In the genomic region with DNA sequence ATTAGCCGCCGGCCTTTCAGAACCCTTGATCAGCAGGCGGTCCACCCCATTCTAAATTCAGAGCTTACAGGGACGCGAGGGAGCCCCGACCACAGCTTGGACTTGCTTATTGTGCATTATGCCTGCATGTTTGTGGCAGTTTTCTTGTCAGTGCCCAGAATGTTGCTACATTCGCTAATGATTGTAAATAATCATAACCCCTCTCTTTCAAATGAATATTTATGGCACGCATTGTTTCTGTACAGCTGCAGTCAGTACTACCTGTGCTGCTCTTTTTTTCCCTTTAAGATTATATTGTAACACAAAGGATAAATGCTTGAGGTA, we compare ENCODE assay signal across 1 cellular context.
TF ChIP-seq lines count a peak whose summit lies in the region.

No MANE protein-coding gene starts in this region.

TF ChIP-seq in HepG2, 621 proteins besides CTCF, POLR2A, EP300 and RAD21 (continues in another document):
- TF ChIP-seq ZNF589 (CRISPR knock-in tag; conservative IDR thresholded peaks at IDR 0.05): 0 out of 2 replicates have a peak, but pooled peaks have one; percentile 20
- TF ChIP-seq NR3C1 (CRISPR knock-in tag; IDR thresholded peaks at IDR 0.05): no peak
- TF ChIP-seq GATAD2A (CRISPR knock-in tag; IDR thresholded peaks at IDR 0.05): 0 out of 2 replicates have a peak, but pooled peaks have one; percentile 29
- TF ChIP-seq, protein P1, sequence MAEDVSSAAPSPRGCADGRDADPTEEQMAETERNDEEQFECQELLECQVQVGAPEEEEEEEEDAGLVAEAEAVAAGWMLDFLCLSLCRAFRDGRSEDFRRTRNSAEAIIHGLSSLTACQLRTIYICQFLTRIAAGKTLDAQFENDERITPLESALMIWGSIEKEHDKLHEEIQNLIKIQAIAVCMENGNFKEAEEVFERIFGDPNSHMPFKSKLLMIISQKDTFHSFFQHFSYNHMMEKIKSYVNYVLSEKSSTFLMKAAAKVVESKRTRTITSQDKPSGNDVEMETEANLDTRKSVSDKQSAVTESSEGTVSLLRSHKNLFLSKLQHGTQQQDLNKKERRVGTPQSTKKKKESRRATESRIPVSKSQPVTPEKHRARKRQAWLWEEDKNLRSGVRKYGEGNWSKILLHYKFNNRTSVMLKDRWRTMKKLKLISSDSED (CRISPR knock-in tag; IDR thresholded peaks at IDR 0.05): no peak
- no peak for TF ChIP-seq ZNF251 (CRISPR knock-in tag; IDR thresholded peaks at IDR 0.05)
- TF ChIP-seq, protein P2, sequence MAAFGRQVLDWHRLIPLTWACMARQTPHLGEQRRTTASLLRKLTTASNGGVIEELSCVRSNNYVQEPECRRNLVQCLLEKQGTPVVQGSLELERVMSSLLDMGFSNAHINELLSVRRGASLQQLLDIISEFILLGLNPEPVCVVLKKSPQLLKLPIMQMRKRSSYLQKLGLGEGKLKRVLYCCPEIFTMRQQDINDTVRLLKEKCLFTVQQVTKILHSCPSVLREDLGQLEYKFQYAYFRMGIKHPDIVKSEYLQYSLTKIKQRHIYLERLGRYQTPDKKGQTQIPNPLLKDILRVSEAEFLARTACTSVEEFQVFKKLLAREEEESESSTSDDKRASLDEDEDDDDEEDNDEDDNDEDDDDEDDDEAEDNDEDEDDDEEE (CRISPR knock-in tag; IDR thresholded peaks at IDR 0.05): peak; percentile 1; the same call in 1 of the 2 replicates
- no peak for TF ChIP-seq CHD2 (IDR thresholded peaks at IDR 0.05; ENCODE audit: low read depth, low read length)
- TF ChIP-seq, protein P3, sequence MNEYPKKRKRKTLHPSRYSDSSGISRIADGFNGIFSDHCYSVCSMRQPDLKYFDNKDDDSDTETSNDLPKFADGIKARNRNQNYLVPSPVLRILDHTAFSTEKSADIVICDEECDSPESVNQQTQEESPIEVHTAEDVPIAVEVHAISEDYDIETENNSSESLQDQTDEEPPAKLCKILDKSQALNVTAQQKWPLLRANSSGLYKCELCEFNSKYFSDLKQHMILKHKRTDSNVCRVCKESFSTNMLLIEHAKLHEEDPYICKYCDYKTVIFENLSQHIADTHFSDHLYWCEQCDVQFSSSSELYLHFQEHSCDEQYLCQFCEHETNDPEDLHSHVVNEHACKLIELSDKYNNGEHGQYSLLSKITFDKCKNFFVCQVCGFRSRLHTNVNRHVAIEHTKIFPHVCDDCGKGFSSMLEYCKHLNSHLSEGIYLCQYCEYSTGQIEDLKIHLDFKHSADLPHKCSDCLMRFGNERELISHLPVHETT (CRISPR knock-in tag; conservative IDR thresholded peaks at IDR 0.05): no peak
- TF ChIP-seq, protein P4, sequence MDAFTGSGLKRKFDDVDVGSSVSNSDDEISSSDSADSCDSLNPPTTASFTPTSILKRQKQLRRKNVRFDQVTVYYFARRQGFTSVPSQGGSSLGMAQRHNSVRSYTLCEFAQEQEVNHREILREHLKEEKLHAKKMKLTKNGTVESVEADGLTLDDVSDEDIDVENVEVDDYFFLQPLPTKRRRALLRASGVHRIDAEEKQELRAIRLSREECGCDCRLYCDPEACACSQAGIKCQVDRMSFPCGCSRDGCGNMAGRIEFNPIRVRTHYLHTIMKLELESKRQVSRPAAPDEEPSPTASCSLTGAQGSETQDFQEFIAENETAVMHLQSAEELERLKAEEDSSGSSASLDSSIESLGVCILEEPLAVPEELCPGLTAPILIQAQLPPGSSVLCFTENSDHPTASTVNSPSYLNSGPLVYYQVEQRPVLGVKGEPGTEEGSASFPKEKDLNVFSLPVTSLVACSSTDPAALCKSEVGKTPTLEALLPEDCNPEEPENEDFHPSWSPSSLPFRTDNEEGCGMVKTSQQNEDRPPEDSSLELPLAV (CRISPR knock-in tag; conservative IDR thresholded peaks at IDR 0.05; ENCODE audit: low read depth): no peak
- no peak for TF ChIP-seq ZNF766 (CRISPR knock-in tag; IDR thresholded peaks at IDR 0.05; ENCODE audit: borderline replicate concordance)
- no peak for TF ChIP-seq DNMT3B (CRISPR knock-in tag; conservative IDR thresholded peaks at IDR 0.05)
- TF ChIP-seq TSC22D2 (CRISPR knock-in tag; IDR thresholded peaks at IDR 0.05; ENCODE audit: borderline replicate concordance): no peak
- no peak for TF ChIP-seq ZNF713 (CRISPR knock-in tag; IDR thresholded peaks at IDR 0.05)
- TF ChIP-seq, protein P5, sequence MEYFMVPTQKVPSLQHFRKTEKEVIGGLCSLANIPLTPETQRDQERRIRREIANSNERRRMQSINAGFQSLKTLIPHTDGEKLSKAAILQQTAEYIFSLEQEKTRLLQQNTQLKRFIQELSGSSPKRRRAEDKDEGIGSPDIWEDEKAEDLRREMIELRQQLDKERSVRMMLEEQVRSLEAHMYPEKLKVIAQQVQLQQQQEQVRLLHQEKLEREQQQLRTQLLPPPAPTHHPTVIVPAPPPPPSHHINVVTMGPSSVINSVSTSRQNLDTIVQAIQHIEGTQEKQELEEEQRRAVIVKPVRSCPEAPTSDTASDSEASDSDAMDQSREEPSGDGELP (IDR thresholded peaks at IDR 0.05; ENCODE audit: borderline replicate concordance, low read depth): no peak
- TF ChIP-seq SOX6 (IDR thresholded peaks at IDR 0.05): no peak
- peak; percentile 3; the same call in 1 of the 2 replicates for TF ChIP-seq SOX6 (CRISPR knock-in tag; IDR thresholded peaks at IDR 0.05)
- no peak for TF ChIP-seq ZNF605 (CRISPR knock-in tag; IDR thresholded peaks at IDR 0.05)
- TF ChIP-seq, protein P6, sequence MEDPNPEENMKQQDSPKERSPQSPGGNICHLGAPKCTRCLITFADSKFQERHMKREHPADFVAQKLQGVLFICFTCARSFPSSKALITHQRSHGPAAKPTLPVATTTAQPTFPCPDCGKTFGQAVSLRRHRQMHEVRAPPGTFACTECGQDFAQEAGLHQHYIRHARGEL (CRISPR knock-in tag; IDR thresholded peaks at IDR 0.05): no peak
- no peak for TF ChIP-seq PAF1 (CRISPR knock-in tag; IDR thresholded peaks at IDR 0.05)
- TF ChIP-seq ZNF510 (CRISPR knock-in tag; IDR thresholded peaks at IDR 0.05; ENCODE audit: low read depth): no peak
- TF ChIP-seq NCOA1 (CRISPR knock-in tag; IDR thresholded peaks at IDR 0.05): no peak
- TF ChIP-seq, protein P7, sequence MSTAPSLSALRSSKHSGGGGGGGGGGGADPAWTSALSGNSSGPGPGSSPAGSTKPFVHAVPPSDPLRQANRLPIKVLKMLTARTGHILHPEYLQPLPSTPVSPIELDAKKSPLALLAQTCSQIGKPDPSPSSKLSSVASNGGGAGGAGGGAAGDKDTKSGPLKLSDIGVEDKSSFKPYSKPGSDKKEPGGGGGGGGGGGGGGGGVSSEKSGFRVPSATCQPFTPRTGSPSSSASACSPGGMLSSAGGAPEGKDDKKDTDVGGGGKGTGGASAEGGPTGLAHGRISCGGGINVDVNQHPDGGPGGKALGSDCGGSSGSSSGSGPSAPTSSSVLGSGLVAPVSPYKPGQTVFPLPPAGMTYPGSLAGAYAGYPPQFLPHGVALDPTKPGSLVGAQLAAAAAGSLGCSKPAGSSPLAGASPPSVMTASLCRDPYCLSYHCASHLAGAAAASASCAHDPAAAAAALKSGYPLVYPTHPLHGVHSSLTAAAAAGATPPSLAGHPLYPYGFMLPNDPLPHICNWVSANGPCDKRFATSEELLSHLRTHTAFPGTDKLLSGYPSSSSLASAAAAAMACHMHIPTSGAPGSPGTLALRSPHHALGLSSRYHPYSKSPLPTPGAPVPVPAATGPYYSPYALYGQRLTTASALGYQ (CRISPR knock-in tag; IDR thresholded peaks at IDR 0.05): no peak
- no peak for TF ChIP-seq SAP130 (CRISPR knock-in tag; IDR thresholded peaks at IDR 0.05; ENCODE audit: low read depth)
- no peak for TF ChIP-seq XBP1 (CRISPR knock-in tag; IDR thresholded peaks at IDR 0.05)
- TF ChIP-seq, protein P8, sequence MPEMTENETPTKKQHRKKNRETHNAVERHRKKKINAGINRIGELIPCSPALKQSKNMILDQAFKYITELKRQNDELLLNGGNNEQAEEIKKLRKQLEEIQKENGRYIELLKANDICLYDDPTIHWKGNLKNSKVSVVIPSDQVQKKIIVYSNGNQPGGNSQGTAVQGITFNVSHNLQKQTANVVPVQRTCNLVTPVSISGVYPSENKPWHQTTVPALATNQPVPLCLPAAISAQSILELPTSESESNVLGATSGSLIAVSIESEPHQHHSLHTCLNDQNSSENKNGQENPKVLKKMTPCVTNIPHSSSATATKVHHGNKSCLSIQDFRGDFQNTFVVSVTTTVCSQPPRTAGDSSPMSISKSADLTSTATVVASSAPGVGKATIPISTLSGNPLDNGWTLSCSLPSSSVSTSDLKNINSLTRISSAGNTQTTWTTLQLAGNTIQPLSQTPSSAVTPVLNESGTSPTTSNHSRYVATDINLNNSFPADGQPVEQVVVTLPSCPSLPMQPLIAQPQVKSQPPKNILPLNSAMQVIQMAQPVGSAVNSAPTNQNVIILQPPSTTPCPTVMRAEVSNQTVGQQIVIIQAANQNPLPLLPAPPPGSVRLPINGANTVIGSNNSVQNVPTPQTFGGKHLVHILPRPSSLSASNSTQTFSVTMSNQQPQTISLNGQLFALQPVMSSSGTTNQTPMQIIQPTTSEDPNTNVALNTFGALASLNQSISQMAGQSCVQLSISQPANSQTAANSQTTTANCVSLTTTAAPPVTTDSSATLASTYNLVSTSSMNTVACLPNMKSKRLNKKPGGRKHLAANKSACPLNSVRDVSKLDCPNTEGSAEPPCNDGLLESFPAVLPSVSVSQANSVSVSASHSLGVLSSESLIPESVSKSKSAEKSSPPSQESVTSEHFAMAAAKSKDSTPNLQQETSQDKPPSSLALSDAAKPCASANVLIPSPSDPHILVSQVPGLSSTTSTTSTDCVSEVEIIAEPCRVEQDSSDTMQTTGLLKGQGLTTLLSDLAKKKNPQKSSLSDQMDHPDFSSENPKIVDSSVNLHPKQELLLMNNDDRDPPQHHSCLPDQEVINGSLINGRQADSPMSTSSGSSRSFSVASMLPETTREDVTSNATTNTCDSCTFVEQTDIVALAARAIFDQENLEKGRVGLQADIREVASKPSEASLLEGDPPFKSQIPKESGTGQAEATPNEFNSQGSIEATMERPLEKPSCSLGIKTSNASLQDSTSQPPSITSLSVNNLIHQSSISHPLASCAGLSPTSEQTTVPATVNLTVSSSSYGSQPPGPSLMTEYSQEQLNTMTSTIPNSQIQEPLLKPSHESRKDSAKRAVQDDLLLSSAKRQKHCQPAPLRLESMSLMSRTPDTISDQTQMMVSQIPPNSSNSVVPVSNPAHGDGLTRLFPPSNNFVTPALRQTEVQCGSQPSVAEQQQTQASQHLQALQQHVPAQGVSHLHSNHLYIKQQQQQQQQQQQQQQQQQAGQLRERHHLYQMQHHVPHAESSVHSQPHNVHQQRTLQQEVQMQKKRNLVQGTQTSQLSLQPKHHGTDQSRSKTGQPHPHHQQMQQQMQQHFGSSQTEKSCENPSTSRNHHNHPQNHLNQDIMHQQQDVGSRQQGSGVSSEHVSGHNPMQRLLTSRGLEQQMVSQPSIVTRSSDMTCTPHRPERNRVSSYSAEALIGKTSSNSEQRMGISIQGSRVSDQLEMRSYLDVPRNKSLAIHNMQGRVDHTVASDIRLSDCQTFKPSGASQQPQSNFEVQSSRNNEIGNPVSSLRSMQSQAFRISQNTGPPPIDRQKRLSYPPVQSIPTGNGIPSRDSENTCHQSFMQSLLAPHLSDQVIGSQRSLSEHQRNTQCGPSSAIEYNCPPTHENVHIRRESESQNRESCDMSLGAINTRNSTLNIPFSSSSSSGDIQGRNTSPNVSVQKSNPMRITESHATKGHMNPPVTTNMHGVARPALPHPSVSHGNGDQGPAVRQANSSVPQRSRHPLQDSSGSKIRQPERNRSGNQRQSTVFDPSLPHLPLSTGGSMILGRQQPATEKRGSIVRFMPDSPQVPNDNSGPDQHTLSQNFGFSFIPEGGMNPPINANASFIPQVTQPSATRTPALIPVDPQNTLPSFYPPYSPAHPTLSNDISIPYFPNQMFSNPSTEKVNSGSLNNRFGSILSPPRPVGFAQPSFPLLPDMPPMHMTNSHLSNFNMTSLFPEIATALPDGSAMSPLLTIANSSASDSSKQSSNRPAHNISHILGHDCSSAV (CRISPR knock-in tag; IDR thresholded peaks at IDR 0.05; ENCODE audit: borderline replicate concordance): no peak
- no peak for TF ChIP-seq SRSF4 (IDR thresholded peaks at IDR 0.05; ENCODE audit: low read depth, low read length, poor library complexity, severe bottlenecking)
- TF ChIP-seq, protein P9, sequence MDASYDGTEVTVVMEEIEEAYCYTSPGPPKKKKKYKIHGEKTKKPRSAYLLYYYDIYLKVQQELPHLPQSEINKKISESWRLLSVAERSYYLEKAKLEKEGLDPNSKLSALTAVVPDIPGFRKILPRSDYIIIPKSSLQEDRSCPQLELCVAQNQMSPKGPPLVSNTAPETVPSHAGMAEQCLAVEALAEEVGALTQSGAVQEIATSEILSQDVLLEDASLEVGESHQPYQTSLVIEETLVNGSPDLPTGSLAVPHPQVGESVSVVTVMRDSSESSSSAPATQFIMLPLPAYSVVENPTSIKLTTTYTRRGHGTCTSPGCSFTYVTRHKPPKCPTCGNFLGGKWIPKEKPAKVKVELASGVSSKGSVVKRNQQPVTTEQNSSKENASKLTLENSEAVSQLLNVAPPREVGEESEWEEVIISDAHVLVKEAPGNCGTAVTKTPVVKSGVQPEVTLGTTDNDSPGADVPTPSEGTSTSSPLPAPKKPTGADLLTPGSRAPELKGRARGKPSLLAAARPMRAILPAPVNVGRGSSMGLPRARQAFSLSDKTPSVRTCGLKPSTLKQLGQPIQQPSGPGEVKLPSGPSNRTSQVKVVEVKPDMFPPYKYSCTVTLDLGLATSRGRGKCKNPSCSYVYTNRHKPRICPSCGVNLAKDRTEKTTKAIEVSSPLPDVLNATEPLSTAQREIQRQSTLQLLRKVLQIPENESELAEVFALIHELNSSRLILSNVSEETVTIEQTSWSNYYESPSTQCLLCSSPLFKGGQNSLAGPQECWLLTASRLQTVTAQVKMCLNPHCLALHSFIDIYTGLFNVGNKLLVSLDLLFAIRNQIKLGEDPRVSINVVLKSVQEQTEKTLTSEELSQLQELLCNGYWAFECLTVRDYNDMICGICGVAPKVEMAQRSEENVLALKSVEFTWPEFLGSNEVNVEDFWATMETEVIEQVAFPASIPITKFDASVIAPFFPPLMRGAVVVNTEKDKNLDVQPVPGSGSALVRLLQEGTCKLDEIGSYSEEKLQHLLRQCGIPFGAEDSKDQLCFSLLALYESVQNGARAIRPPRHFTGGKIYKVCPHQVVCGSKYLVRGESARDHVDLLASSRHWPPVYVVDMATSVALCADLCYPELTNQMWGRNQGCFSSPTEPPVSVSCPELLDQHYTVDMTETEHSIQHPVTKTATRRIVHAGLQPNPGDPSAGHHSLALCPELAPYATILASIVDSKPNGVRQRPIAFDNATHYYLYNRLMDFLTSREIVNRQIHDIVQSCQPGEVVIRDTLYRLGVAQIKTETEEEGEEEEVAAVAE (CRISPR knock-in tag; IDR thresholded peaks at IDR 0.05; ENCODE audit: borderline replicate concordance): 0 out of 2 replicates have a peak, but pooled peaks have one; percentile 6
- TF ChIP-seq, protein P10, sequence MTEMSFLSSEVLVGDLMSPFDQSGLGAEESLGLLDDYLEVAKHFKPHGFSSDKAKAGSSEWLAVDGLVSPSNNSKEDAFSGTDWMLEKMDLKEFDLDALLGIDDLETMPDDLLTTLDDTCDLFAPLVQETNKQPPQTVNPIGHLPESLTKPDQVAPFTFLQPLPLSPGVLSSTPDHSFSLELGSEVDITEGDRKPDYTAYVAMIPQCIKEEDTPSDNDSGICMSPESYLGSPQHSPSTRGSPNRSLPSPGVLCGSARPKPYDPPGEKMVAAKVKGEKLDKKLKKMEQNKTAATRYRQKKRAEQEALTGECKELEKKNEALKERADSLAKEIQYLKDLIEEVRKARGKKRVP (CRISPR knock-in tag; IDR thresholded peaks at IDR 0.05): peak in 1 of 2 experiments; percentile 45; a peak in 1 of 4 replicates
- TF ChIP-seq CHD4 (IDR thresholded peaks at IDR 0.05; ENCODE audit: borderline replicate concordance, low read length): no peak
- TF ChIP-seq ATM (IDR thresholded peaks at IDR 0.05; ENCODE audit: borderline replicate concordance): no peak
- TF ChIP-seq ZNF274 (CRISPR knock-in tag; IDR thresholded peaks at IDR 0.05): no peak
- TF ChIP-seq, protein P11, sequence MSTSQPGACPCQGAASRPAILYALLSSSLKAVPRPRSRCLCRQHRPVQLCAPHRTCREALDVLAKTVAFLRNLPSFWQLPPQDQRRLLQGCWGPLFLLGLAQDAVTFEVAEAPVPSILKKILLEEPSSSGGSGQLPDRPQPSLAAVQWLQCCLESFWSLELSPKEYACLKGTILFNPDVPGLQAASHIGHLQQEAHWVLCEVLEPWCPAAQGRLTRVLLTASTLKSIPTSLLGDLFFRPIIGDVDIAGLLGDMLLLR (CRISPR knock-in tag; IDR thresholded peaks at IDR 0.05): peak; percentile 32; the same call in 1 of the 2 replicates
- TF ChIP-seq ZNF235 (CRISPR knock-in tag; IDR thresholded peaks at IDR 0.05; ENCODE audit: borderline replicate concordance): no peak
